Comparison of ENCODE assay signal across 17 cellular contexts in genomic region chr2:216274194-216274593, GRCh38.
DNase-seq lines count a peak whose midpoint lies in the region; ATAC-seq and TF ChIP-seq lines count a peak whose summit lies in the region.
"Had no signal": no experiment of that assay in that cellular context is flagged by ENCODE, and none has a peak within 500 bp of the region (broad histone marks: within the 10 kb centered on the region; RNA-seq: fewer than 3 reads in every experiment).

No MANE protein-coding gene starts in this region.

- H3K27me3 ChIP-seq in SK-N-SH (ENCODE audit: insufficient read depth), result no peaks in the 10 kb centered on the region

- no peak for TF ChIP-seq EP300 in SK-N-SH (IDR thresholded peaks at IDR 0.05; ENCODE audit: borderline replicate concordance in 1 of 2, low read depth in 1 of 2, low read length in 1 of 2)

- H3K9me2 ChIP-seq in SK-N-SH, result no peaks in the 10 kb centered on the region

- POLR2A ChIA-PET in SK-N-SH (lab: Yijun Ruan, JAX), result no interaction called here

- peaks cover 0 to 5% of the 10 kb centered on the region in 2 experiments; a peak in 2 of 4 replicates for H3K4me1 ChIP-seq in SK-N-SH (ENCODE audit: control insufficient read depth in 1 of 2, insufficient read depth in 2 of 2, low read depth in 1 of 2, low read length in 1 of 2)

- H4K20me1 ChIP-seq in SK-N-SH (ENCODE audit: insufficient read depth), result no peaks in the 10 kb centered on the region

- ATAC-seq in HG02938 (IDR thresholded peaks at IDR 0.05; ENCODE audit: unreplicated experiment), result no peak
- ATAC-seq: activated CD8-positive, alpha-beta memory T cell treated with anti-CD3 and anti-CD28 coated beads, Interleukin-2, amount 10 ng/mL, durations not matched to agents 7 days and 5 days; natural killer cell treated with Interleukin-12 subunit alpha and Interleukin-12 subunit beta and Interleukin-15 and Interleukin-18, amount 100 ng/mL, for 72 hours had no signal

- DNase-seq in GM04504 (ENCODE audit: low read depth) (peak; percentile 24), SK-N-SH (no peak), fibroblast of the aortic adventitia (ENCODE audit: low read depth) (peak; percentile 75), superior temporal gyrus (ENCODE audit: extremely low spot score) (peak; percentile 62), kidney glomerular epithelial cell (lab: John Stamatoyannopoulos, UW) (no peak), NCI-H82 (lab: John Stamatoyannopoulos, UW) (no peak)
- no peak for DNase-seq in stimulated activated naive CD4-positive, alpha-beta T cell treated with Interleukin-2 at 50 U/mL for 16 hours (lab: John Stamatoyannopoulos, UW)
- DNase-seq: activated CD8-positive, alpha-beta memory T cell treated with anti-CD3 and anti-CD28 coated beads, Interleukin-2, amount 10 ng/mL, durations not matched to agents 7 days and 5 days; amniotic stem cell; CD4-positive, CD25-positive, alpha-beta regulatory T cell; DMS79; NCI-H2081; NCI-H524; stimulated activated naive CD4-positive, alpha-beta T cell had no signal

- peaks cover 18 to 21% of the 10 kb centered on the region in 2 experiments for H3K36me3 ChIP-seq in SK-N-SH (replicated peaks in 1 of 2; ENCODE audit: control insufficient read depth in 1 of 2, insufficient read depth in 2 of 2, low read length in 1 of 2)

- H3K9me3 ChIP-seq in SK-N-SH, result no peaks in the 10 kb centered on the region

- H3K9ac ChIP-seq in SK-N-SH, result no peak overlapping the region

- H3K4me3 ChIP-seq in SK-N-SH (ENCODE audit: low read depth in 2 of 2, low read length in 1 of 2), result no peak overlapping the region
- no peak overlapping the region for H3K4me3 ChIP-seq in fibroblast of the aortic adventitia (ENCODE audit: low read depth, low read length)

- no peak overlapping the region for H2AFZ ChIP-seq in SK-N-SH (ENCODE audit: low read depth)

- CTCF ChIA-PET in SK-N-SH (lab: Yijun Ruan, JAX), result no interaction called here

- no peaks in the 10 kb centered on the region for H3F3A ChIP-seq in SK-N-SH (replicated peaks; ENCODE audit: insufficient read depth)

- no peak for TF ChIP-seq RAD21 in SK-N-SH (IDR thresholded peaks at IDR 0.05; ENCODE audit: low read length)

- no peak overlapping the region for H3K4me2 ChIP-seq in SK-N-SH

- no peaks in the 10 kb centered on the region for H3K79me2 ChIP-seq in SK-N-SH (ENCODE audit: insufficient read depth)

- WGBS in SK-N-SH (ENCODE audit: low lambda C conversion rate), result 35% methylated on average over 3 of the region's 3 CpGs

- TF ChIP-seq CTCF in SK-N-SH (IDR thresholded peaks at IDR 0.05), result no peak; the same call in 1 of the 2 replicates
- TF ChIP-seq CTCF in fibroblast of the aortic adventitia (IDR thresholded peaks at IDR 0.05; ENCODE audit: insufficient read depth, low read length), result peak; percentile 43

- H3K27ac ChIP-seq in SK-N-SH (ENCODE audit: low read depth in 2 of 2, low read length in 1 of 2), result no peak overlapping the region
- H3K27ac ChIP-seq: HL-60 had no signal

TF ChIP-seq in SK-N-SH, 30 proteins besides CTCF, POLR2A, EP300 and RAD21:
- TF ChIP-seq FOXJ3 (CRISPR knock-in tag; IDR thresholded peaks at IDR 0.05) (no peak), NFIC (IDR thresholded peaks at IDR 0.05; ENCODE audit: borderline replicate concordance) (no peak), REST (IDR thresholded peaks at IDR 0.05; ENCODE audit: low read depth, low read length) (no peak), FOSL2 (IDR thresholded peaks at IDR 0.05; ENCODE audit: borderline replicate concordance, low read depth) (0 out of 2 replicates have a peak, but pooled peaks have one; percentile 11), TEAD4 (IDR thresholded peaks at IDR 0.05; ENCODE audit: borderline replicate concordance, insufficient read depth) (no peak), TAF1 (IDR thresholded peaks at IDR 0.05; ENCODE audit: borderline replicate concordance, low read depth, low read length) (no peak)

Comparison
In these comparisons a context has a peak if more than half of its experiments do, and no peak if none do; other contexts are left out.
1. DNase-seq: peak in GM04504 (single experiment), fibroblast of the aortic adventitia (single experiment) and superior temporal gyrus (single experiment); none in SK-N-SH (single experiment), kidney glomerular epithelial cell (single experiment), stimulated activated naive CD4-positive, alpha-beta T cell treated with Interleukin-2 at 50 U/mL for 16 hours (single experiment) and NCI-H82 (single experiment).